ENCODE assay signal across 9 cellular contexts in the genomic region with DNA sequence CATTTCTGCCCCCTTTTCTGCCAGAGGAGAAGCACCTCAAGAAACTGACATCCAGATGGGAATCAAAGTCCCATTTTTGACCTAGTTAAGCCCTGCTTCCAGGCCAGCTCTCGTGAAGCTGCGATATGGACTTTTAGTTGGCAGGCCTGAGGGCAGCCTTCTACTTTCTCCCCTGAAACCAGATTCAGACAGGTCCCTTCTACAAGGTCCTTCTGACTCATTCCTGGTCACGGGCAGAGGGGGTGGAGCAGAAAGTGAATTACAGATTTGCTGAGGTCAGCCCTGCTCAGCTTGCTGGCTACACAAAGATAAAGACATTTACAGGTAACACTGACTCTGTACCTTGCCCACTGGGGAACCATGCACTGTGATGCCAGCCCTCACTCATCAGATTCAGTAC. TPM values are rescaled to one million over a fixed set of nuclear protein-coding genes. Genes with fewer than 3 reads are reported as not detected.
DNase-seq lines count a peak whose midpoint lies in the region; ATAC-seq and TF ChIP-seq lines count a peak whose summit lies in the region.
"Had no signal": no experiment of that assay in that cellular context is flagged by ENCODE, and none has a peak within 500 bp of the region (broad histone marks: within the 10 kb centered on the region; RNA-seq: fewer than 3 reads in every experiment).

No MANE protein-coding gene starts in this region.

- BruUV-seq in PC-9 (replicated peaks; lab: Mats Ljungman, UMichigan), result no TSS peak

- no peaks in the 10 kb centered on the region for H3K79me2 ChIP-seq in PC-9 (ENCODE audit: low read depth)
- no peaks in the 10 kb centered on the region for H3K79me2 ChIP-seq in fibroblast of lung (ENCODE audit: control insufficient read depth, insufficient read depth, low read length)
- no peaks in the 10 kb centered on the region for H3K79me2 ChIP-seq in Karpas-422 (ENCODE audit: low read length)

- peaks cover 15% of the 10 kb centered on the region for H3F3A ChIP-seq in PC-9 (ENCODE audit: insufficient read depth, low read depth)

- H4K20me1 ChIP-seq in PC-9 (ENCODE audit: insufficient read depth) (no peaks in the 10 kb centered on the region), fibroblast of lung (ENCODE audit: control insufficient read depth, extremely low read depth, insufficient read depth, low read length) (no peaks in the 10 kb centered on the region), Karpas-422 (ENCODE audit: insufficient read depth, low read depth, low read length) (no peaks in the 10 kb centered on the region)

- H3K36me3 ChIP-seq in PC-9 (ENCODE audit: low read depth) (no peaks in the 10 kb centered on the region), fibroblast of lung (ENCODE audit: control insufficient read depth, insufficient read depth, low read length) (no peaks in the 10 kb centered on the region), Karpas-422 (ENCODE audit: insufficient read depth, low read length) (no peaks in the 10 kb centered on the region)

- H2AFZ ChIP-seq in PC-9 (no peak overlapping the region), fibroblast of lung (ENCODE audit: low read length) (no peak overlapping the region), Karpas-422 (ENCODE audit: low read length) (no peak overlapping the region)

- H3K27me3 ChIP-seq in PC-9 (ENCODE audit: insufficient read depth, low read depth) (no peaks in the 10 kb centered on the region), fibroblast of lung (ENCODE audit: control insufficient read depth, insufficient read depth, low read length) (no peaks in the 10 kb centered on the region), Karpas-422 (ENCODE audit: low read length) (no peaks in the 10 kb centered on the region)

- peaks cover 29% of the 10 kb centered on the region for H3K4me1 ChIP-seq in PC-9 (replicated peaks; ENCODE audit: insufficient read depth)
- peaks cover 13% of the 10 kb centered on the region for H3K4me1 ChIP-seq in fibroblast of lung (ENCODE audit: control insufficient read depth, extremely low read depth, insufficient read depth, low read length)
- H3K4me1 ChIP-seq in Karpas-422 (ENCODE audit: low read length), result 0 out of 2 replicates have a peak, but pooled peaks cover 5% of the 10 kb centered on the region

- CTCF ChIA-PET in PC-9 (lab: Charles Lee), result no interaction called here

- H3K9ac ChIP-seq in fibroblast of lung (ENCODE audit: insufficient read depth, low read length), result no peak overlapping the region
- no peak overlapping the region for H3K9ac ChIP-seq in Karpas-422 (ENCODE audit: low read length)

- H3K27ac ChIP-seq in PC-9, result peak overlapping the region; percentile 81
- peak overlapping the region; percentile 60 for H3K27ac ChIP-seq in fibroblast of lung (ENCODE audit: insufficient read depth, low read length)
- no peak overlapping the region for H3K27ac ChIP-seq in Karpas-422 (ENCODE audit: low read length)

- intact Hi-C loops in PC-9 (cut with micrococcal nuclease; ENCODE audit: unreplicated experiment) (loop anchor here (5.0 kb wide), 1 partner anchor 205 kb away; no protein-coding TSS in a partner anchor), sciatic nerve (cut with DNase I) (loop anchor here (10.0 kb wide), 1 partner anchor 918 kb away; no protein-coding TSS in a partner anchor)

- TF ChIP-seq CTCF in PC-9 (conservative IDR thresholded peaks at IDR 0.05) (no peak), fibroblast of lung (conservative IDR thresholded peaks at IDR 0.05 in 1 of 2, IDR thresholded peaks at IDR 0.05 in 1 of 2; ENCODE audit: low read depth in 1 of 2, low read length in 2 of 2) (no peak)

- H3K9me2 ChIP-seq in PC-9 (ENCODE audit: insufficient read depth), result no peaks in the 10 kb centered on the region
- H3K9me2 ChIP-seq in Karpas-422 (replicated peaks; ENCODE audit: insufficient read depth, low read length), result no peaks in the 10 kb centered on the region

- POLR2A ChIA-PET in PC-9 (lab: Charles Lee; ENCODE audit: unreplicated experiment), result no interaction called here

- no peak for ATAC-seq in sciatic nerve

- peak; percentile 66 for DNase-seq in H4 (ENCODE audit: low spot score)
- peak; percentile 66 to 70 for DNase-seq in PC-9
- peak; percentile 61 to 69 for DNase-seq in fibroblast of lung (ENCODE audit: low read depth in 2 of 2)
- peak; percentile 16 for DNase-seq in skeletal muscle cell (ENCODE audit: low read depth)
- no peak for DNase-seq in AML-193 (lab: John Stamatoyannopoulos, UW)
- no peak for DNase-seq in sciatic nerve (ENCODE audit: low spot score)
- no peak for DNase-seq in Karpas-422
- no peak for DNase-seq in superior temporal gyrus (ENCODE audit: extremely low spot score)
- DNase-seq: naive B cell had no signal

- no peaks in the 10 kb centered on the region for H3K9me3 ChIP-seq in PC-9 (ENCODE audit: insufficient read depth, low read depth)
- no peaks in the 10 kb centered on the region for H3K9me3 ChIP-seq in fibroblast of lung (ENCODE audit: control insufficient read depth, insufficient read depth, low read depth, low read length)
- H3K9me3 ChIP-seq in Karpas-422 (ENCODE audit: low read length), result no peaks in the 10 kb centered on the region

- H3K4me3 ChIP-seq in PC-9 (no peak overlapping the region), fibroblast of lung (replicated peaks in 1 of 4; ENCODE audit: control extremely low read depth in 1 of 4, insufficient read depth in 1 of 4, low read depth in 3 of 4, low read length in 4 of 4) (no peak overlapping the region), skeletal muscle cell (ENCODE audit: low read depth, low read length) (no peak overlapping the region), Karpas-422 (ENCODE audit: low read length) (no peak overlapping the region)

- H3K4me2 ChIP-seq in PC-9, result peak overlapping the region; percentile 76
- peak overlapping the region; percentile 77 for H3K4me2 ChIP-seq in fibroblast of lung (ENCODE audit: extremely low read depth, insufficient read depth, low read length)
- no peak overlapping the region for H3K4me2 ChIP-seq in Karpas-422 (ENCODE audit: low read depth, low read length, poor library complexity, severe bottlenecking)

RNA-seq across cellular contexts. Expression of a gene that starts 52.8 kb away (rescaled TPM):
- total RNA-seq in H4 (2014; rRNA removed; shearing (Covaris generic)), result 11.8 and 13.5 TPM in 2 replicates
- total RNA-seq in PC-9 (2021), result 30.1 and 36.1 TPM in 2 replicates
- total RNA-seq in fibroblast of lung, result 36.3 and 39.0 TPM in 2 replicates
- 22.8 and 31.8 TPM in 2 replicates for polyA plus RNA-seq in fibroblast of lung
- 12.0 and 17.6 TPM in 2 replicates for polyA plus RNA-seq in fibroblast of lung (2012)
- polyA minus RNA-seq in fibroblast of lung (ENCODE audit: low replicate concordance), result 1.4 and 5.1 TPM in 2 replicates
- total RNA-seq in sciatic nerve, result 33.5 TPM
- 45.0 and 51.2 TPM in 2 replicates for total RNA-seq in Karpas-422 (2014; rRNA removed; shearing (Covaris generic); ENCODE audit: low replicate concordance)

Comparison
In these comparisons a context has a peak if more than half of its experiments do, and no peak if none do; other contexts are left out.
1. DNase-seq: peak in H4 (single experiment), PC-9 (2 of 2), fibroblast of lung (2 of 2) and skeletal muscle cell (single experiment); none in AML-193 (0 of 2), sciatic nerve (single experiment), Karpas-422 (single experiment) and superior temporal gyrus (single experiment).